ENCODE assay signal across 8 cellular contexts in the genomic region with DNA sequence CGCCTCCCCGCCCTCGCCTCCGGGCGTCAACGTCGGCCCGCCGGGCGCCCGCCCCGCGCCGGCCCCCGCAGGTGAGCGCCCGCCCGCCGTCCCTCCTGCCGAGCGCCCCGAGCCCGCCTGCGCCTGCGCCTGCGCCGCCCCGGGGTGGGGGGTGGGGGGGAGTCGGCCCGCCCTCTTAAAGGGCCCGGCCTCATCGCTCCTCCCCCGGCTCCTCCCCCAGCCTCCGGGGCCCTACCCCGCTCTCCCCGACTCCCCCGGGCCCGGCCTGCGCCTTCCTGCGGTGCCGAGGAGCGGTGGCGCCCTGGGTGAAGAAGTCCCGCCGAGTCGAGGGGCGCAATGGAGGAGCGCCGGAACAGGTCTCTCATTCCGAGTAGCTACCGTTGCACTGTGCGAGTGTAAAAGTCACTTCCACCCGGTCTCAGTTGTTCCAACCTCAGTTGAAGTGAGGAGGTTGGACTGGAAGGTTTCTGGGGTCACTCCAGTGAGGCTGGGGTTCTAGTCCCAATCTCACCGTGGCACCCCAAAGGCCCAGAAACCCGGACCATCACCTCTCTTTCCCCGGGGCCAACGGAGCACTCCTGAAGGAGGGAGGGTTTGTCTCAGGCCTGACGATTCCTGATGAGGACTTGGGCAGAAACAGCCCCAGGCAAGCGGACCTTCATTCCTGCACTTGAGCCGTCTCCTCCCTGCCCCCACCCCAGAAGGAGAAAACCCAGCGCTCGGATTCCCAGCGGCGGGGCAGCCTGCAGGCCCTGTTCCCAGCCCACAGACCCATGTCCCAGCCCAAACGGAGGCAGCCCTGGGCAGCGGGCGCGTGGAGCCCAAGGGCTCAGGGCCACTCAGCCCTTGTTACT. TPM values are rescaled to one million over a fixed set of nuclear protein-coding genes. Genes with fewer than 3 reads are reported as not detected.
DNase-seq lines count a peak whose midpoint lies in the region; TF ChIP-seq lines count a peak whose summit lies in the region.

No MANE protein-coding gene starts in this region.

- peak overlapping the region; percentile 78 for H3K4me3 ChIP-seq in left ventricle myocardium inferior

- peaks cover 2% of the 10 kb centered on the region; the same call in 1 of the 2 replicates for H3K27me3 Mint-ChIP-seq in HFFc6 (ENCODE audit: insufficient read depth)
- H3K27me3 Mint-ChIP-seq in progenitor cell of endocrine pancreas = no peaks in the 10 kb centered on the region

- H3K27ac Mint-ChIP-seq in HFFc6 (peak overlapping the region; percentile 61; the same call in 1 of the 2 replicates), progenitor cell of endocrine pancreas (peak overlapping the region; percentile 52)

- DNase-seq in GDM1 (lab: John Stamatoyannopoulos, UW) (peak; percentile 75), HFFc6 (no peak), NCI-H1105 (lab: John Stamatoyannopoulos, UW) (peak; percentile 88), T follicular helper cell (ENCODE audit: low read depth) (peak; percentile 88), amniotic epithelial cell (ENCODE audit: low read depth) (peak; percentile 66), left ventricle myocardium inferior (peak; percentile 87), progenitor cell of endocrine pancreas (ENCODE audit: low spot score, unreplicated experiment) (peak; percentile 80), ureter (ENCODE audit: low spot score) (peak; percentile 90)

- peak overlapping the region; percentile 63 for H3K27ac ChIP-seq in left ventricle myocardium inferior (replicated peaks)

- H3K4me1 ChIP-seq in left ventricle myocardium inferior = peaks cover 36% of the 10 kb centered on the region

- H3K4me1 Mint-ChIP-seq in HFFc6 (ENCODE audit: low read depth) (peaks cover 50% of the 10 kb centered on the region), progenitor cell of endocrine pancreas (ENCODE audit: low read depth) (peaks cover 34% of the 10 kb centered on the region)

- H3K9me3 ChIP-seq in left ventricle myocardium inferior (replicated peaks) = no peaks in the 10 kb centered on the region

- H3K36me3 Mint-ChIP-seq in HFFc6 (ENCODE audit: low read depth) (0 out of 2 replicates have a peak, but pooled peaks cover 5% of the 10 kb centered on the region), progenitor cell of endocrine pancreas (ENCODE audit: insufficient read depth) (peaks cover 3% of the 10 kb centered on the region)

- peak overlapping the region; percentile 77 for H3K4me3 Mint-ChIP-seq in HFFc6
- peak overlapping the region; percentile 72 for H3K4me3 Mint-ChIP-seq in progenitor cell of endocrine pancreas (ENCODE audit: low read depth)

- intact Hi-C loops in left ventricle myocardium inferior (cut with micrococcal nuclease) = loop anchor here (5.0 kb wide), 1 partner anchor 48 kb away; no protein-coding TSS in a partner anchor

- TF ChIP-seq CTCF in HFFc6 (IDR thresholded peaks at IDR 0.05) (no peak), left ventricle myocardium inferior (IDR thresholded peaks at IDR 0.05; ENCODE audit: borderline replicate concordance) (no peak), progenitor cell of endocrine pancreas (IDR thresholded peaks at IDR 0.05; ENCODE audit: unreplicated experiment) (no peak)

- no peaks in the 10 kb centered on the region for H3K36me3 ChIP-seq in left ventricle myocardium inferior

- no peaks in the 10 kb centered on the region for H3K9me3 Mint-ChIP-seq in HFFc6
- H3K9me3 Mint-ChIP-seq in progenitor cell of endocrine pancreas (ENCODE audit: low read depth) = no peaks in the 10 kb centered on the region

- H3K27me3 ChIP-seq in left ventricle myocardium inferior (ENCODE audit: low read depth) = no peaks in the 10 kb centered on the region

RNA-seq across cellular contexts. Expression of gene TNK2, which starts 1.5 kb away (rescaled TPM):
- total RNA-seq in HFFc6 (2021; fragmentation: NEBNext Ultra II Directional; extraction: Animal tissue kit (Norgen Biotek cat#: 25700)) = 10 to 100 TPM; 29.6 to 46.1 (median 35.1) TPM
- total RNA-seq in left ventricle myocardium inferior = 33.2 TPM
- total RNA-seq in progenitor cell of endocrine pancreas = 57.3 and 73.6 TPM in 2 replicates
- total RNA-seq in ureter = 97.6 TPM
